18 cellular contexts compared by ENCODE assay signal in genomic region chr12:124737040-124737419, GRCh38.
DNase-seq lines count a peak whose midpoint lies in the region; ATAC-seq, FAIRE-seq and TF ChIP-seq lines count a peak whose summit lies in the region.
"Had no signal": no experiment of that assay in that cellular context is flagged by ENCODE, and none has a peak within 500 bp of the region (broad histone marks: within the 10 kb centered on the region; RNA-seq: fewer than 3 reads in every experiment).

No MANE protein-coding gene starts in this region.

- H3K79me2 ChIP-seq in neural progenitor cell (ENCODE audit: low read depth): no peaks in the 10 kb centered on the region

- DNase-seq in ELR (ENCODE audit: low read depth): peak; percentile 62
- DNase-seq in RCC 7860 (ENCODE audit: low spot score): peak; percentile 15
- no peak for DNase-seq in coronary artery (ENCODE audit: low spot score)
- no peak for DNase-seq in neural progenitor cell (ENCODE audit: low spot score)
- no peak for DNase-seq in hypothalamus (lab: John Stamatoyannopoulos, UW)
- DNase-seq in NOMO-1 treated with dmso at 0.1 percent for 144 hours (lab: John Stamatoyannopoulos, UW; ENCODE audit: unreplicated experiment): no peak
- DNase-seq: activated CD4-positive, alpha-beta T cell treated with anti-CD3 and anti-CD28 coated beads for 48 hours; CD4-positive, CD25-positive, alpha-beta regulatory T cell; endodermal cell; KBM-7; left colon; NCI-H446; retina had no signal

- no peaks in the 10 kb centered on the region for H3K27me3 ChIP-seq in neural progenitor cell

- no peak overlapping the region for H2AFZ ChIP-seq in neural progenitor cell (replicated peaks)

- H3K4me1 Mint-ChIP-seq in neural progenitor cell: peaks cover 63% of the 10 kb centered on the region
- H3K4me1 Mint-ChIP-seq: CD4-positive, CD25-positive, alpha-beta regulatory T cell; stimulated activated memory B cell treated with anti-CD40 and anti-IgM and Interleukin-4, amounts not matched to agents 10 μg/mL and 1 μg/mL and 100 μg/mL, for 72 hours had no signal

- H3K36me3 ChIP-seq in neural progenitor cell: no peaks in the 10 kb centered on the region

- FAIRE-seq in RCC 7860 (lab: Jason Lieb, UNC): no peak
- FAIRE-seq: GM12892 had no signal

- H3K4me3 ChIP-seq in coronary artery (peak overlapping the region; percentile 52), neural progenitor cell (no peak overlapping the region)

- peak overlapping the region; percentile 50 for H3K27ac Mint-ChIP-seq in neural progenitor cell
- H3K27ac Mint-ChIP-seq: CD4-positive, CD25-positive, alpha-beta regulatory T cell; endodermal cell; stimulated activated memory B cell treated with anti-CD40 and anti-IgM and Interleukin-4, amounts not matched to agents 10 μg/mL and 1 μg/mL and 100 μg/mL, for 72 hours; T-helper 1 cell treated with Interleukin-12 subunit alpha and Interleukin-12 subunit beta and Interleukin-4 antibody, amounts not matched to agents 30 μg/mL and 1 μg/mL, for 36 hours had no signal

- peaks cover 14% of the 10 kb centered on the region for H3K4me1 ChIP-seq in neural progenitor cell

- H3K9ac ChIP-seq in neural progenitor cell: no peak overlapping the region

- peaks cover 3% of the 10 kb centered on the region for H4K20me1 ChIP-seq in neural progenitor cell (ENCODE audit: low read depth)

- H3K9me3 Mint-ChIP-seq in neural progenitor cell: peaks cover 16% of the 10 kb centered on the region
- H3K9me3 Mint-ChIP-seq: CD4-positive, CD25-positive, alpha-beta regulatory T cell; T-helper 1 cell treated with Interleukin-12 subunit alpha and Interleukin-12 subunit beta and Interleukin-4 antibody, amounts not matched to agents 30 μg/mL and 1 μg/mL, for 36 hours had no signal

- TF ChIP-seq CTCF in coronary artery (IDR thresholded peaks at IDR 0.05) (no peak), neural progenitor cell (IDR thresholded peaks at IDR 0.05) (no peak)

- H3F3A ChIP-seq in neural progenitor cell (ENCODE audit: low read depth): peaks cover 32% of the 10 kb centered on the region

- peaks cover 56% of the 10 kb centered on the region for H3K27me3 Mint-ChIP-seq in neural progenitor cell (ENCODE audit: insufficient read depth, low read depth)

- ATAC-seq in GM18873 (IDR thresholded peaks at IDR 0.05; ENCODE audit: low FRiP score, unreplicated experiment): no peak
- no peak for ATAC-seq in GM21723 (IDR thresholded peaks at IDR 0.05; ENCODE audit: unreplicated experiment)
- ATAC-seq: left colon had no signal

- no peaks in the 10 kb centered on the region for H3K36me3 Mint-ChIP-seq in neural progenitor cell
- H3K36me3 Mint-ChIP-seq: stimulated activated memory B cell treated with anti-CD40 and anti-IgM and Interleukin-4, amounts not matched to agents 10 μg/mL and 1 μg/mL and 100 μg/mL, for 72 hours had no signal

- H3K9me3 ChIP-seq in neural progenitor cell (ENCODE audit: low read depth): no peaks in the 10 kb centered on the region

- H3K4me3 Mint-ChIP-seq in neural progenitor cell: no peak overlapping the region
- H3K4me3 Mint-ChIP-seq: CD4-positive, CD25-positive, alpha-beta regulatory T cell; endodermal cell; stimulated activated memory B cell treated with anti-CD40 and anti-IgM and Interleukin-4, amounts not matched to agents 10 μg/mL and 1 μg/mL and 100 μg/mL, for 72 hours; T-helper 1 cell treated with Interleukin-12 subunit alpha and Interleukin-12 subunit beta and Interleukin-4 antibody, amounts not matched to agents 30 μg/mL and 1 μg/mL, for 36 hours had no signal

- peak overlapping the region in 1 of 2 donors; percentile 78 for H3K27ac ChIP-seq in coronary artery
- no peak overlapping the region for H3K27ac ChIP-seq in neural progenitor cell

- no peak overlapping the region for H3K4me2 ChIP-seq in neural progenitor cell

Comparison
In these comparisons a context has a peak if more than half of its experiments do, and no peak if none do; other contexts are left out.
1. DNase-seq: peak in ELR (single experiment) and RCC 7860 (single experiment); none in coronary artery (single experiment), neural progenitor cell (single experiment), hypothalamus (0 of 51) and NOMO-1 treated with dmso at 0.1 percent for 144 hours (single experiment).